ENCODE assay signal across 17 cellular contexts in the genomic region with DNA sequence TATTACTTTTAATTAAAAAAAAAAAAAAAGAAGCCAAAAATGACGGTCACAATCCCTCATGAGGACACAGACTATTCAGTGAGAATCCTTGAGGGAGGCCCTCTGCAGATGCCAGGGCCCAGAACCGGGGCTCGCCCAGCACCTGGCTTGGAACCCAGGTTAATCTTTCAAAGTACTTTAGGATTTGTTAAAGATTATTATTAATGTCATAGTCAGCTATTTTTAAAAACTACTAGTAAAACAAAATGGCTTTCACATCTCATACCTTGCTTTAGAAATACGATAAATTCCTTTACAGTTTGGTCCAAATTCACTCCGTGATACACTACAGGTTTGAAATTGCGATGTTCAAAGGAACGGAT. TPM values are rescaled to one million over a fixed set of nuclear protein-coding genes. Genes with fewer than 3 reads are reported as not detected.
DNase-seq lines count a peak whose midpoint lies in the region; ATAC-seq, FAIRE-seq and TF ChIP-seq lines count a peak whose summit lies in the region.
"Had no signal": no experiment of that assay in that cellular context is flagged by ENCODE, and none has a peak within 500 bp of the region (broad histone marks: within the 10 kb centered on the region; RNA-seq: fewer than 3 reads in every experiment).

No MANE protein-coding gene starts in this region.

- no CpG with 5 or more reads among the region's 7 CpGs for WGBS in IMR-90 (ENCODE audit: extremely low coverage in 2 of 2, insufficient read length in 1 of 2), 2 experiments
- WGBS in K562 (ENCODE audit: insufficient coverage, low coverage, missing lambda C conversion rate): 70% methylated on average over 7 of the region's 7 CpGs

- H2AK5ac ChIP-seq in IMR-90 (ENCODE audit: low read depth, low read length): no peak overlapping the region

- no peak overlapping the region for H2BK15ac ChIP-seq in IMR-90 (ENCODE audit: low read depth, low read length)

- H4K20me1 ChIP-seq in BLaER1 (no peaks in the 10 kb centered on the region), IMR-90 (ENCODE audit: insufficient read depth, low read length) (no peaks in the 10 kb centered on the region), K562 (replicated peaks; ENCODE audit: control insufficient read depth, insufficient read depth, low read length) (no peaks in the 10 kb centered on the region)

- no peak overlapping the region for H2BK5ac ChIP-seq in IMR-90 (ENCODE audit: low read depth, low read length, poor library complexity, severe bottlenecking)

- TF ChIP-seq EP300 in K562 (IDR thresholded peaks at IDR 0.05; ENCODE audit: low read length): no peak

- H3K9ac ChIP-seq in BLaER1: no peak overlapping the region
- H3K9ac ChIP-seq in IMR-90 (ENCODE audit: low read depth, low read length): no peak overlapping the region
- no peak overlapping the region for H3K9ac ChIP-seq in K562 (ENCODE audit: insufficient read depth in 1 of 2, low read depth in 2 of 2, low read length in 2 of 2)

- TF ChIP-seq RAD21 in IMR-90 (IDR thresholded peaks at IDR 0.05; ENCODE audit: low read length) (no peak), K562 (CRISPR knock-in tag; conservative IDR thresholded peaks at IDR 0.05 in 1 of 2, IDR thresholded peaks at IDR 0.05 in 1 of 2) (no peak)

- FAIRE-seq in K562 (lab: Jason Lieb, UNC): no peak
- FAIRE-seq: colon, H54 had no signal

- H3K4me3 Mint-ChIP-seq in Caco-2 (ENCODE audit: unreplicated experiment) (no peak overlapping the region), chondrocyte (ENCODE audit: unreplicated experiment) (no peak overlapping the region)
- H3K4me3 Mint-ChIP-seq: activated naive CD4-positive, alpha-beta T cell treated with anti-CD3 and anti-CD28 coated beads for 36 hours had no signal

- H3K9me1 ChIP-seq in IMR-90 (ENCODE audit: insufficient read depth, low read length) (no peaks in the 10 kb centered on the region), K562 (ENCODE audit: control insufficient read depth, insufficient read depth, low read length) (no peaks in the 10 kb centered on the region)

- CTCF ChIA-PET in IMR-90 (lab: Yijun Ruan, JAX): no interaction called here
- CTCF ChIA-PET in K562 (lab: Yijun Ruan, JAX; ENCODE audit: low intra/inter-chr PET ratio): no interaction called here
- CTCF ChIA-PET in Caco-2 (lab: Charles Lee): no interaction called here

- intact Hi-C loops in IMR-90 (cut with micrococcal nuclease): no loop called here
- intact Hi-C loops in K562 (cut with micrococcal nuclease): no loop called here
- intact Hi-C loops in Caco-2 (cut with micrococcal nuclease; ENCODE audit: unreplicated experiment): no loop called here

- no peak overlapping the region for H3K56ac ChIP-seq in IMR-90 (ENCODE audit: extremely low read depth, insufficient read depth, low read length)

- H3K27me3 Mint-ChIP-seq in Caco-2 (ENCODE audit: insufficient read depth, unreplicated experiment): no peaks in the 10 kb centered on the region
- H3K27me3 Mint-ChIP-seq in chondrocyte (ENCODE audit: low read depth): no peaks in the 10 kb centered on the region
- H3K27me3 Mint-ChIP-seq: activated CD4-positive, alpha-beta T cell treated with anti-CD3 and anti-CD28 coated beads, Interleukin-2, amount 10 ng/mL, durations not matched to agents 24 days and 14 days had no signal

- TF ChIP-seq CTCF in IMR-90 (conservative IDR thresholded peaks at IDR 0.05; ENCODE audit: low read depth, low read length) (no peak), K562 (IDR thresholded peaks at IDR 0.05 in 2 of 3, conservative IDR thresholded peaks at IDR 0.05 in 1 of 3; ENCODE audit: insufficient read depth in 2 of 3, low read depth in 1 of 3, low read length in 3 of 3) (no peak), Caco-2 (IDR thresholded peaks at IDR 0.05; ENCODE audit: insufficient read depth in 1 of 2, low read depth in 1 of 2, low read length in 1 of 2, severe bottlenecking in 1 of 2, unreplicated experiment in 1 of 2) (no peak), chondrocyte (IDR thresholded peaks at IDR 0.05) (no peak)

- H3K9me3 Mint-ChIP-seq in Caco-2 (ENCODE audit: unreplicated experiment): no peaks in the 10 kb centered on the region
- H3K9me3 Mint-ChIP-seq in chondrocyte (ENCODE audit: low read depth): no peaks in the 10 kb centered on the region
- H3K9me3 Mint-ChIP-seq: activated CD4-positive, alpha-beta T cell treated with anti-CD3 and anti-CD28 coated beads, Interleukin-2, amount 10 ng/mL, durations not matched to agents 24 days and 14 days; activated naive CD4-positive, alpha-beta T cell treated with anti-CD3 and anti-CD28 coated beads for 36 hours had no signal

- no peak overlapping the region for H3K4ac ChIP-seq in IMR-90 (ENCODE audit: low read depth, low read length)

- in situ Hi-C loops in IMR-90 (cut with MboI; ENCODE audit: low sequenced_read_pairs): no loop called here
- in situ Hi-C loops in K562 (cut with MboI): no loop called here

- H3K36me3 Mint-ChIP-seq in Caco-2 (ENCODE audit: insufficient read depth, unreplicated experiment) (no peaks in the 10 kb centered on the region), chondrocyte (ENCODE audit: low read depth) (peaks cover 5% of the 10 kb centered on the region)

- H2BK20ac ChIP-seq in IMR-90 (ENCODE audit: low read depth, low read length): no peak overlapping the region

- POLR2A ChIA-PET in IMR-90 (lab: Charles Lee; ENCODE audit: unreplicated experiment) (no interaction called here), K562 (lab: Yijun Ruan, JAX) (interaction anchor here (0.7 to 0.8 kb wide), 2 partner anchors 21 to 159 kb away, joined by 3 to 4 read pairs; no protein-coding TSS in a partner anchor), Caco-2 (lab: Charles Lee) (no interaction called here)

- H3K79me1 ChIP-seq in IMR-90 (ENCODE audit: low read depth in 1 of 2, low read length in 2 of 2): no peaks in the 10 kb centered on the region

- no peaks in the 10 kb centered on the region for H3K9me3 ChIP-seq in BLaER1
- no peaks in the 10 kb centered on the region for H3K9me3 ChIP-seq in IMR-90 (ENCODE audit: control insufficient read depth, insufficient read depth, low read length)
- H3K9me3 ChIP-seq in K562 (replicated peaks; ENCODE audit: control insufficient read depth, insufficient read depth, low read depth, low read length): no peaks in the 10 kb centered on the region
- H3K9me3 ChIP-seq in Caco-2: no peaks in the 10 kb centered on the region
- H3K9me3 ChIP-seq: heart left ventricle, thoracic aorta had no signal

- TF ChIP-seq POLR2A in IMR-90 (IDR thresholded peaks at IDR 0.05; ENCODE audit: low read depth, low read length): no peak
- no peak for TF ChIP-seq POLR2A in K562 (conservative IDR thresholded peaks at IDR 0.05)

- H3K4me1 Mint-ChIP-seq in Caco-2 (ENCODE audit: low read depth, unreplicated experiment) (no peaks in the 10 kb centered on the region), chondrocyte (ENCODE audit: low read depth) (no peaks in the 10 kb centered on the region)

- H4K91ac ChIP-seq in IMR-90 (ENCODE audit: insufficient read depth, low read depth, low read length): no peak overlapping the region

- ATAC-seq in GM19035 (IDR thresholded peaks at IDR 0.05; ENCODE audit: unreplicated experiment) (peak; percentile 21), IMR-90 (ENCODE audit: low read depth) (no peak), K562 (no peak; the same call in 2 of the 3 replicates)

- H2AFZ ChIP-seq in IMR-90 (replicated peaks; ENCODE audit: low read length, poor library complexity) (no peak overlapping the region), K562 (ENCODE audit: low read depth, low read length) (no peak overlapping the region; the same call in 1 of the 2 replicates)

- peak overlapping the region; percentile 52 for H3K4me2 ChIP-seq in BLaER1
- H3K4me2 ChIP-seq in IMR-90 (ENCODE audit: low read depth, low read length): no peak overlapping the region
- no peak overlapping the region for H3K4me2 ChIP-seq in K562 (ENCODE audit: insufficient read depth, low read length)

- H3K36me3 ChIP-seq in BLaER1: no peaks in the 10 kb centered on the region
- H3K36me3 ChIP-seq in IMR-90 (ENCODE audit: control insufficient read depth, insufficient read depth, low read length): 0 out of 2 replicates have a peak, but pooled peaks cover 3% of the 10 kb centered on the region
- H3K36me3 ChIP-seq in K562 (ENCODE audit: control insufficient read depth, insufficient read depth, low read length): no peaks in the 10 kb centered on the region
- H3K36me3 ChIP-seq in Caco-2 (ENCODE audit: control insufficient read depth, insufficient read depth, low read length): no peaks in the 10 kb centered on the region
- H3K36me3 ChIP-seq: thoracic aorta had no signal

- no peaks in the 10 kb centered on the region for H3K79me2 ChIP-seq in K562 (ENCODE audit: control insufficient read depth, insufficient read depth, low read length)

- no peak overlapping the region for H2AK9ac ChIP-seq in IMR-90 (replicated peaks; ENCODE audit: low read depth, low read length, poor library complexity)

- peaks cover 27% of the 10 kb centered on the region for H3K4me1 ChIP-seq in BLaER1
- no peaks in the 10 kb centered on the region for H3K4me1 ChIP-seq in IMR-90 (ENCODE audit: control insufficient read depth, insufficient read depth, low read length)
- peaks cover 0 to 7% of the 10 kb centered on the region in 2 experiments; a peak in 4 of 5 replicates for H3K4me1 ChIP-seq in K562 (replicated peaks in 1 of 2; ENCODE audit: control insufficient read depth in 2 of 2, insufficient read depth in 2 of 2, low read length in 2 of 2)
- no peaks in the 10 kb centered on the region for H3K4me1 ChIP-seq in Caco-2

- H2BK120ac ChIP-seq in IMR-90 (ENCODE audit: low read depth, low read length): no peak overlapping the region

- no peak overlapping the region for H3K4me3 ChIP-seq in BLaER1
- H3K4me3 ChIP-seq in IMR-90 (ENCODE audit: insufficient read depth, low read depth, low read length): no peak overlapping the region
- no peak overlapping the region for H3K4me3 ChIP-seq in K562
- H3K4me3 ChIP-seq in Caco-2 (ENCODE audit: low read depth, low read length): no peak overlapping the region
- H3K4me3 ChIP-seq: heart left ventricle, thoracic aorta had no signal

- H3K14ac ChIP-seq in IMR-90 (replicated peaks; ENCODE audit: low read depth, low read length): no peak overlapping the region

- dilution Hi-C loops in IMR-90 (cut with HindIII; ENCODE audit: low sequenced_read_pairs, unreplicated experiment): no loop called here

- no peak overlapping the region for H3K18ac ChIP-seq in IMR-90 (ENCODE audit: low read depth, low read length)

- no peak for DNase-seq in IMR-90
- no peak for DNase-seq in K562 (ENCODE audit: extremely low read depth in 1 of 4, low spot score in 3 of 4)
- no peak for DNase-seq in Caco-2
- no peak for DNase-seq in chondrocyte (ENCODE audit: low spot score)
- no peak for DNase-seq in germinal center (ENCODE audit: low spot score)
- no peak for DNase-seq in NCI-H748 (lab: John Stamatoyannopoulos, UW; ENCODE audit: unreplicated experiment)
- DNase-seq: NCI-H187, NCI-H226, occipital lobe had no signal

- no peak overlapping the region for H4K8ac ChIP-seq in IMR-90 (ENCODE audit: low read depth in 2 of 2, low read length in 2 of 2)

- BruUV-seq in IMR-90 (replicated peaks; lab: Mats Ljungman, UMichigan): no TSS peak
- BruUV-seq in K562 (replicated peaks; lab: Mats Ljungman, UMichigan): no TSS peak
- BruUV-seq in Caco-2 (replicated peaks; lab: Mats Ljungman, UMichigan): no TSS peak

- H3K27ac ChIP-seq in BLaER1 (no peak overlapping the region), IMR-90 (ENCODE audit: insufficient read depth, low read length) (no peak overlapping the region), K562 (ENCODE audit: extremely low read depth, low read depth, low read length) (no peak overlapping the region)
- H3K27ac ChIP-seq: thoracic aorta had no signal

- H3K27me3 ChIP-seq in BLaER1: no peaks in the 10 kb centered on the region
- no peaks in the 10 kb centered on the region for H3K27me3 ChIP-seq in IMR-90 (ENCODE audit: control insufficient read depth, insufficient read depth, low read length)
- H3K27me3 ChIP-seq in K562 (ENCODE audit: control insufficient read depth in 2 of 2, insufficient read depth in 2 of 2, low read length in 2 of 2): no peaks in the 10 kb centered on the region
- H3K27me3 ChIP-seq in Caco-2 (replicated peaks; ENCODE audit: control insufficient read depth, insufficient read depth, low read length): no peaks in the 10 kb centered on the region
- H3K27me3 ChIP-seq: heart left ventricle had no signal

- H3K23ac ChIP-seq in IMR-90 (ENCODE audit: low read depth, low read length): no peak overlapping the region

- H4K5ac ChIP-seq in IMR-90 (ENCODE audit: low read depth, low read length): no peak overlapping the region

- H3K27ac Mint-ChIP-seq in Caco-2 (ENCODE audit: unreplicated experiment) (no peak overlapping the region), chondrocyte (ENCODE audit: unreplicated experiment) (no peak overlapping the region)
- H3K27ac Mint-ChIP-seq: activated CD4-positive, alpha-beta T cell treated with anti-CD3 and anti-CD28 coated beads, Interleukin-2, amount 10 ng/mL, durations not matched to agents 24 days and 14 days; activated naive CD4-positive, alpha-beta T cell treated with anti-CD3 and anti-CD28 coated beads for 36 hours had no signal

RNA-seq across cellular contexts. Expression of a gene that starts 27.1 kb away (rescaled TPM):
- 9.7 and 10.6 TPM in 2 replicates for total RNA-seq in IMR-90 (2012; rRNA removed)
- polyA plus RNA-seq in IMR-90 (2012; rRNA removed): 8.9 and 12.6 TPM in 2 replicates
- 1.6 and 2.5 TPM in 2 replicates for polyA plus RNA-seq in IMR-90 (2012; cell fraction: cytosol; rRNA removed)
- 0.42 and 3.5 TPM in 2 replicates for polyA plus RNA-seq in IMR-90 (2012; cell fraction: nucleus; rRNA removed; ENCODE audit: low replicate concordance)
- 4.1 and 6.2 TPM in 2 replicates for total RNA-seq in K562 (2011; cell fraction: chromatin; rRNA removed; ENCODE audit: low replicate concordance)
- 2.3 and 3.3 TPM in 2 replicates for total RNA-seq in K562 (2011; cell fraction: nucleolus; rRNA removed)
- total RNA-seq in K562 (2011; cell fraction: nucleoplasm; rRNA removed): 4.6 and 5.0 TPM in 2 replicates
- total RNA-seq in K562 (2014; rRNA removed): 4.8 and 8.9 TPM in 2 replicates
- total RNA-seq in K562 (2014; rRNA removed; fragmentation: Illumina TruSeq; extraction: Trizol): 12.0 and 15.6 TPM in 2 replicates
- 11.7 and 14.5 TPM in 2 replicates for total RNA-seq in K562 (2015; rRNA removed; fragmentation: Illumina TruSeq; extraction: Trizol)
- 8.6 and 8.7 TPM in 2 replicates for total RNA-seq in K562 (2021)
- polyA plus RNA-seq in K562 (2011; rRNA removed): 12.4 and 15.7 TPM in 2 replicates
- polyA plus RNA-seq in K562 (2011; cell fraction: cytosol; rRNA removed): 3.1 and 5.8 TPM in 2 replicates
- 6.5 and 8.1 TPM in 2 replicates for polyA plus RNA-seq in K562 (2011; cell fraction: nucleus; rRNA removed)
- polyA plus RNA-seq in K562 (2012): 6.5 and 19.3 TPM in 2 replicates
- 15.1 and 15.2 TPM in 2 replicates for polyA plus RNA-seq in K562 (2014; fragmentation: Illumina TruSeq; extraction: Trizol)
- polyA plus RNA-seq in K562 (2014; fragmentation: Nextera tagmentation; extraction: Ambion mirVana): 10 to 100 TPM; 26.1 to 26.2 TPM
- polyA plus RNA-seq in K562 (2014; rRNA removed): 13.4 and 14.4 TPM in 2 replicates
- 4.4 and 6.0 TPM in 2 replicates for polyA minus RNA-seq in K562 (2011; rRNA and poly(A)+ RNA removed)
- 1.4 and 3.0 TPM in 2 replicates for polyA minus RNA-seq in K562 (2011; cell fraction: cytosol; rRNA and poly(A)+ RNA removed)
- polyA minus RNA-seq in K562 (2011; cell fraction: nucleus; rRNA and poly(A)+ RNA removed): 3.0 and 4.1 TPM in 2 replicates
- total RNA-seq in Caco-2 (2022): 5.0 and 6.5 TPM in 2 replicates
- total RNA-seq in chondrocyte: 9.6 to 13.6 TPM (median 11.0 TPM) in 3 replicates

RNA-seq across cellular contexts. Expression of a gene that starts 27.2 kb away (rescaled TPM):
- total RNA-seq in IMR-90 (2012; rRNA removed): 42.5 and 69.7 TPM in 2 replicates
- polyA plus RNA-seq in IMR-90 (2012; rRNA removed): 243 and 278 TPM in 2 replicates
- polyA plus RNA-seq in IMR-90 (2012; cell fraction: cytosol; rRNA removed): 47.9 and 61.2 TPM in 2 replicates
- polyA plus RNA-seq in IMR-90 (2012; cell fraction: nucleus; rRNA removed; ENCODE audit: low replicate concordance): 17.8 and 65.1 TPM in 2 replicates
- total RNA-seq in K562 (2011; cell fraction: chromatin; rRNA removed; ENCODE audit: low replicate concordance): 11.4 and 13.4 TPM in 2 replicates
- 17.2 and 21.8 TPM in 2 replicates for total RNA-seq in K562 (2011; cell fraction: nucleolus; rRNA removed)
- 17.8 and 26.2 TPM in 2 replicates for total RNA-seq in K562 (2011; cell fraction: nucleoplasm; rRNA removed)
- total RNA-seq in K562 (2014; rRNA removed): 65.0 and 71.6 TPM in 2 replicates
- total RNA-seq in K562 (2014; rRNA removed; fragmentation: Illumina TruSeq; extraction: Trizol): 195 and 198 TPM in 2 replicates
- total RNA-seq in K562 (2015; rRNA removed; fragmentation: Illumina TruSeq; extraction: Trizol): 230 and 236 TPM in 2 replicates
- 52.4 and 55.8 TPM in 2 replicates for total RNA-seq in K562 (2021)
- polyA plus RNA-seq in K562 (2011; rRNA removed): 134 and 135 TPM in 2 replicates
- polyA plus RNA-seq in K562 (2011; cell fraction: cytosol; rRNA removed): 42.1 and 73.6 TPM in 2 replicates
- polyA plus RNA-seq in K562 (2011; cell fraction: nucleus; rRNA removed): 21.9 and 37.3 TPM in 2 replicates
- polyA plus RNA-seq in K562 (2012): 85.6 and 165 TPM in 2 replicates
- 159 and 194 TPM in 2 replicates for polyA plus RNA-seq in K562 (2014; fragmentation: Illumina TruSeq; extraction: Trizol)
- polyA plus RNA-seq in K562 (2014; fragmentation: Nextera tagmentation; extraction: Ambion mirVana): 100 to 1,000 TPM; 406 to 443 TPM
- polyA plus RNA-seq in K562 (2014; rRNA removed): 186 and 194 TPM in 2 replicates
- polyA minus RNA-seq in K562 (2011; rRNA and poly(A)+ RNA removed): 36.8 and 42.2 TPM in 2 replicates
- polyA minus RNA-seq in K562 (2011; cell fraction: cytosol; rRNA and poly(A)+ RNA removed): 12.3 and 16.1 TPM in 2 replicates
- polyA minus RNA-seq in K562 (2011; cell fraction: nucleus; rRNA and poly(A)+ RNA removed): 14.5 and 23.5 TPM in 2 replicates
- total RNA-seq in Caco-2 (2022): 256 and 257 TPM in 2 replicates
- total RNA-seq in chondrocyte: 72.9 to 73.8 TPM (median 73.8 TPM) in 3 replicates
